Comparison of ENCODE assay signal across 30 cellular contexts in the genomic region with DNA sequence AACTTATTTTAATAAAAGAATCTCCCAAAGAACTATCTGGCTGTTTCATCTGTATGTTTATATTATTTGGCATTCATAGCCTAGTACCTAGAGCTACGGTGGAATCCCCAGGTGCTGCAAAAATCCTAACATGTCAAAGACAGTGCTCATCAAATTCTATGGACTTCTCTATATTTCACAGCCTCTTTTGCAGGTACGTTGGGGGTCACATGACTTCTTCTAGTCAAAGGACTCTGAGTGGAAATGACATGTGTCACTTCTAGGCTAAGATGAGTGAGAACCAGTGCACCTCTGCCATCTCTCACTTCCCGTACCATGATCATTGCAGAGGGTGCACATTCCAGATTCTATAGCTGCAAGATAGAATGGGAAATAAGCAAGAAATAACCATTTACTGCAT.
"Had no signal": no experiment of that assay in that cellular context is flagged by ENCODE, and none has a peak within 500 bp of the region (broad histone marks: within the 10 kb centered on the region; RNA-seq: fewer than 3 reads in every experiment).

No MANE protein-coding gene starts in this region.

- DNase-seq: hypothalamus; immature natural killer cell; kidney; left colon; left lung; lower lobe of right lung; mammary epithelial cell; mesenchymal stem cell; naive thymus-derived CD8-positive, alpha-beta T cell; nucleus accumbens; pancreas; posterior cingulate gyrus; retina; right cardiac atrium; stimulated activated CD4-positive, alpha-beta T cell treated with anti-CD3 and anti-CD28 coated beads, Interleukin-12 subunit alpha, Interleukin-12 subunit beta, amount 100 ng/mL, for 4 hours; stimulated activated CD4-positive, alpha-beta T cell treated with anti-CD3 and anti-CD28 coated beads, Interleukin-15, amount 100 ng/mL, for 24 hours; stimulated activated CD4-positive, alpha-beta T cell treated with anti-CD3 and anti-CD28 coated beads, Interleukin-2, amount 100 ng/mL, for 24 hours; stimulated activated CD4-positive, alpha-beta T cell treated with anti-CD3 and anti-CD28 coated beads, Interleukin-4, amount 100 ng/mL, for 1 hour; stimulated activated naive B cell treated with anti-CD40 and anti-IgM and Interleukin-4, amounts not matched to agents 10 μg/mL and 1 μg/mL and 100 μg/mL, for 72 hours; stimulated activated naive CD8-positive, alpha-beta T cell treated with anti-CD3 and anti-CD28 coated beads, Interleukin-15, Interleukin-2, amounts not matched to agents 100 U/mL and 50 U/mL, for 24 hours; stomach; testis; thyroid gland; transverse colon; upper lobe of right lung had no signal

- H3K4me3 ChIP-seq: left lung, lower lobe of right lung, pancreas, prostate gland, skin epidermis, stomach, testis, thyroid gland, transverse colon, upper lobe of right lung had no signal

- H3K27me3 ChIP-seq: left lung, pancreas, stomach, testis, thyroid gland, transverse colon, upper lobe of right lung had no signal

- H3K4me3 Mint-ChIP-seq: nephron; neural crest cell; stimulated activated naive B cell treated with anti-CD40 and anti-IgM and Interleukin-4, amounts not matched to agents 10 μg/mL and 1 μg/mL and 100 μg/mL, for 72 hours had no signal

- H3K4me1 ChIP-seq: pancreas, prostate gland, testis had no signal

- ATAC-seq: left colon; naive thymus-derived CD8-positive, alpha-beta T cell; pancreas; right cardiac atrium; sciatic nerve; stimulated activated naive B cell treated with anti-CD40 and anti-IgM and Interleukin-4, amounts not matched to agents 10 μg/mL and 1 μg/mL and 100 μg/mL, for 72 hours; stimulated activated naive CD8-positive, alpha-beta T cell treated with anti-CD3 and anti-CD28 coated beads, Interleukin-15, Interleukin-2, amounts not matched to agents 100 U/mL and 50 U/mL, for 24 hours; upper lobe of right lung had no signal

- H3K27ac ChIP-seq: left lung, lower lobe of right lung, pancreas, prostate gland, skin epidermis, stomach, testis, thyroid gland, transverse colon, upper lobe of right lung had no signal

- H3K27ac Mint-ChIP-seq: immature natural killer cell; nephron; stimulated activated naive B cell treated with anti-CD40 and anti-IgM and Interleukin-4, amounts not matched to agents 10 μg/mL and 1 μg/mL and 100 μg/mL, for 72 hours had no signal

- H3K36me3 ChIP-seq: left lung, lower lobe of right lung, pancreas, prostate gland, stomach, thyroid gland, transverse colon, upper lobe of right lung had no signal

- H3K9me3 ChIP-seq: left lung, lower lobe of right lung, pancreas, prostate gland, stomach, testis, thyroid gland, transverse colon, upper lobe of right lung had no signal

- H3K27me3 Mint-ChIP-seq: naive thymus-derived CD8-positive, alpha-beta T cell; stimulated activated naive B cell treated with anti-CD40 and anti-IgM and Interleukin-4, amounts not matched to agents 10 μg/mL and 1 μg/mL and 100 μg/mL, for 72 hours had no signal

- H3K36me3 Mint-ChIP-seq: naive thymus-derived CD8-positive, alpha-beta T cell had no signal

- H3K4me1 Mint-ChIP-seq: neural crest cell had no signal
